ENCODE assay signal across 10 cellular contexts in the genomic region with DNA sequence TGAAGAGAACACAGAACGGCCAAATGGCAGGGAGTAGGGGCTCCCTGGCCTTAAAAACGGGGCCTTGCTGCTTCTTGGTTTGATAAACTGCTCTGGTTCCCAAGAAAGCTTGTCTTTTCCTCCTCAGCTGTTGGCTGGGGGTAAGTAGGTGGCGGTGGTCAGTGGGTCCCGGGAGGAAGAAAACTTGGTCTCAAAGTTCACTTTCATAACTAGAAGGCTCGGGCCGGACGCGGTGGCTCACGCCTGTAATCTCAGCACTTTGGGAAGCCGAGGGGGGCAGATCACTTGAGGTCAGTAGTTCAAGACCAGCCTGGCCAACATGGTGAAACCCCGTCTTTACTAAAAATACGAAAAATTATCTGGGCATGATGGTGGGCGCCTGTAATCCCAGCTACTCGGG. TPM values are rescaled to one million over a fixed set of nuclear protein-coding genes. Genes with fewer than 3 reads are reported as not detected.
A peak's percentile ranks its signal among the peaks of the same experiment; 100 is the strongest.
DNase-seq lines count a peak whose midpoint lies in the region; ATAC-seq and TF ChIP-seq lines count a peak whose summit lies in the region.
"Had no signal": no experiment of that assay in that cellular context is flagged by ENCODE, and none has a peak within 500 bp of the region (broad histone marks: within the 10 kb centered on the region; RNA-seq: fewer than 3 reads in every experiment).

No MANE protein-coding gene starts in this region.

- H3K27me3 ChIP-seq in ACC112 (ENCODE audit: insufficient read depth, low read length) (no peaks in the 10 kb centered on the region), GM23248 (replicated peaks; ENCODE audit: insufficient read depth) (no peaks in the 10 kb centered on the region), PC-3 (ENCODE audit: low read length) (no peaks in the 10 kb centered on the region), mesendoderm (ENCODE audit: insufficient read depth, low read length, poor library complexity) (no peaks in the 10 kb centered on the region), MG63 (no peaks in the 10 kb centered on the region), lower lobe of right lung (ENCODE audit: low read depth) (no peaks in the 10 kb centered on the region)

- H3K36me3 ChIP-seq in ACC112 (ENCODE audit: insufficient read depth, low read length) (no peaks in the 10 kb centered on the region), GM23248 (ENCODE audit: low read depth) (no peaks in the 10 kb centered on the region), PC-3 (ENCODE audit: low read depth, low read length) (no peaks in the 10 kb centered on the region), mesendoderm (ENCODE audit: control insufficient read depth, insufficient read depth, low read length) (no peaks in the 10 kb centered on the region), MG63 (no peaks in the 10 kb centered on the region), lower lobe of right lung (no peaks in the 10 kb centered on the region)
- H3K36me3 ChIP-seq: HAP-1 had no signal

- no peak overlapping the region for H3K4ac ChIP-seq in mesendoderm (ENCODE audit: low read depth, low read length)

- no TSS peak for BruUV-seq in PC-3 (replicated peaks; lab: Mats Ljungman, UMichigan)

- CTCF ChIA-PET in PC-3 (lab: Charles Lee) = no interaction called here

- H3K79me1 ChIP-seq in mesendoderm (ENCODE audit: low read length) = no peaks in the 10 kb centered on the region

- no peak for DNase-seq in GM23248
- no peak for DNase-seq in PC-3
- DNase-seq in mesendoderm = no peak
- no peak for DNase-seq in MG63
- no peak for DNase-seq in D341Med (ENCODE audit: low spot score)
- DNase-seq in lower lobe of right lung = no peak
- no peak for DNase-seq in activated naive CD4-positive, alpha-beta T cell treated with Interleukin-2 at 50 U/mL for 16 hours

- ATAC-seq in PC-3 (no peak), lower lobe of right lung (no peak)

- H2AK5ac ChIP-seq in mesendoderm (ENCODE audit: low read length) = no peak overlapping the region

- no peaks in the 10 kb centered on the region for H3K9me2 ChIP-seq in GM23248 (ENCODE audit: insufficient read depth)
- no peaks in the 10 kb centered on the region for H3K9me2 ChIP-seq in PC-3 (replicated peaks; ENCODE audit: low read length)

- no peaks in the 10 kb centered on the region for H4K20me1 ChIP-seq in GM23248 (ENCODE audit: insufficient read depth)
- no peaks in the 10 kb centered on the region for H4K20me1 ChIP-seq in PC-3 (ENCODE audit: low read length)

- H3K4me1 ChIP-seq in ACC112 (ENCODE audit: control insufficient read depth, insufficient read depth, low read length, unreplicated experiment) (peaks cover 14% of the 10 kb centered on the region), GM23248 (ENCODE audit: insufficient read depth) (peaks cover 16% of the 10 kb centered on the region), PC-3 (ENCODE audit: insufficient read depth, low read length) (peaks cover 24% of the 10 kb centered on the region), mesendoderm (ENCODE audit: control insufficient read depth, low read depth, low read length) (no peaks in the 10 kb centered on the region), lower lobe of right lung (peaks cover 15% of the 10 kb centered on the region)

- H4K8ac ChIP-seq in mesendoderm (ENCODE audit: low read depth, low read length) = no peak overlapping the region

- H2BK120ac ChIP-seq in mesendoderm (ENCODE audit: low read depth, low read length) = no peak overlapping the region

- TF ChIP-seq CTCF in PC-3 (conservative IDR thresholded peaks at IDR 0.05; ENCODE audit: low read depth, low read length) = no peak
- TF ChIP-seq CTCF in lower lobe of right lung (IDR thresholded peaks at IDR 0.05) = no peak

- WGBS in GM23248 (ENCODE audit: low coverage in 1 of 2, low lambda C conversion rate in 2 of 2, missing lambda C conversion rate in 2 of 2), 2 experiments = 84 to 89% methylated on average over 14 of the region's 14 CpGs
- no CpG with 5 or more reads among the region's 14 CpGs for WGBS in mesendoderm (ENCODE audit: extremely low coverage, insufficient coverage, low lambda C conversion rate)

- peak overlapping the region; percentile 18 for H3K18ac ChIP-seq in mesendoderm (ENCODE audit: low read length)

- H2AFZ ChIP-seq in ACC112 (ENCODE audit: low read length, unreplicated experiment) = peak overlapping the region; percentile 55
- H2AFZ ChIP-seq in GM23248 = 0 out of 2 replicates have a peak overlapping the region, but pooled peaks have one; percentile 85
- peak overlapping the region; percentile 96; the same call in 1 of the 2 replicates for H2AFZ ChIP-seq in PC-3 (ENCODE audit: low read length)

- no peak overlapping the region for H3K23ac ChIP-seq in mesendoderm (ENCODE audit: low read length)

- H3K27ac ChIP-seq in ACC112 (ENCODE audit: low read depth, low read length) = no peak overlapping the region
- no peak overlapping the region for H3K27ac ChIP-seq in GM23248
- H3K27ac ChIP-seq in PC-3 (ENCODE audit: low read length) = no peak overlapping the region
- no peak overlapping the region for H3K27ac ChIP-seq in mesendoderm (ENCODE audit: low read depth, low read length)
- no peak overlapping the region for H3K27ac ChIP-seq in lower lobe of right lung

- H3K4me3 ChIP-seq in ACC112 (ENCODE audit: low read depth, low read length) (no peak overlapping the region), GM23248 (no peak overlapping the region), PC-3 (ENCODE audit: low read length) (no peak overlapping the region), mesendoderm (ENCODE audit: low read length) (no peak overlapping the region), MG63 (no peak overlapping the region), lower lobe of right lung (no peak overlapping the region)

- H3F3A ChIP-seq in GM23248 (ENCODE audit: insufficient read depth) (peaks cover 14% of the 10 kb centered on the region), PC-3 (ENCODE audit: low read length, unreplicated experiment) (peaks cover 4% of the 10 kb centered on the region)

- in situ Hi-C loops in GM23248 (cut with MboI) = loop anchor here (10.0 to 25.0 kb wide), 3 partner anchors 133 to 709 kb away; no protein-coding TSS in a partner anchor

- H3K79me2 ChIP-seq in ACC112 (ENCODE audit: control insufficient read depth, insufficient read depth, low read length, unreplicated experiment) (no peaks in the 10 kb centered on the region), GM23248 (ENCODE audit: insufficient read depth) (no peaks in the 10 kb centered on the region), PC-3 (ENCODE audit: low read length) (no peaks in the 10 kb centered on the region), mesendoderm (ENCODE audit: control insufficient read depth, insufficient read depth, low read length) (no peaks in the 10 kb centered on the region)

- H2BK15ac ChIP-seq in mesendoderm (replicated peaks; ENCODE audit: low read depth) = no peak overlapping the region

- H3K4me2 ChIP-seq in GM23248 (ENCODE audit: unreplicated experiment) (no peak overlapping the region), PC-3 (ENCODE audit: low read length) (no peak overlapping the region), mesendoderm (ENCODE audit: low read length) (no peak overlapping the region)

- no peak overlapping the region for H3K56ac ChIP-seq in mesendoderm (ENCODE audit: low read length)

- no peak overlapping the region for H4K5ac ChIP-seq in mesendoderm (ENCODE audit: low read length)

- POLR2A ChIA-PET in PC-3 (lab: Charles Lee; ENCODE audit: unreplicated experiment) = no interaction called here

- intact Hi-C loops in PC-3 (cut with micrococcal nuclease) = loop anchor here (1.0 to 5.0 kb wide), 4 partner anchors 66 to 479 kb away; partner anchors contain the start of gene PRKACB
- intact Hi-C loops in lower lobe of right lung (cut with DNase I) = no loop called here

- H3K9ac ChIP-seq in GM23248 = 0 out of 2 replicates have a peak overlapping the region, but pooled peaks have one; percentile 77
- no peak overlapping the region for H3K9ac ChIP-seq in PC-3 (ENCODE audit: low read length)
- no peak overlapping the region for H3K9ac ChIP-seq in mesendoderm (ENCODE audit: low read length)

- H3K9me3 ChIP-seq in GM23248 (ENCODE audit: low read depth) = no peaks in the 10 kb centered on the region
- no peaks in the 10 kb centered on the region for H3K9me3 ChIP-seq in PC-3 (ENCODE audit: low read length)
- no peaks in the 10 kb centered on the region for H3K9me3 ChIP-seq in MG63
- H3K9me3 ChIP-seq in lower lobe of right lung = no peaks in the 10 kb centered on the region
- H3K9me3 ChIP-seq: A549, HAP-1 had no signal

- H2BK5ac ChIP-seq in mesendoderm (ENCODE audit: low read length) = no peak overlapping the region

RNA-seq across cellular contexts. Expression of gene CTBS, which starts 47.3 kb away (rescaled TPM):
- 13.5 and 22.9 TPM in 2 replicates for total RNA-seq in GM23248 (2014; rRNA removed; shearing (Covaris generic))
- polyA plus RNA-seq in GM23248 (2016; fragmentation: Nextera tagmentation; extraction: Ambion mirVana) = 52.4 and 53.7 TPM in 2 replicates
- total RNA-seq in PC-3 (2014; rRNA removed) = 3.7 and 5.9 TPM in 2 replicates
- polyA plus RNA-seq in mesendoderm (2013, experiment 1 of 2) = 3.3 TPM
- 3.2 TPM for polyA plus RNA-seq in mesendoderm (2013, experiment 2 of 2)
- 6.8 and 7.4 TPM in 2 replicates for total RNA-seq in MG63 (2014; rRNA removed; shearing (Covaris generic); ENCODE audit: low replicate concordance)
- total RNA-seq in lower lobe of right lung = 27.4 TPM
